In the genomic region with DNA sequence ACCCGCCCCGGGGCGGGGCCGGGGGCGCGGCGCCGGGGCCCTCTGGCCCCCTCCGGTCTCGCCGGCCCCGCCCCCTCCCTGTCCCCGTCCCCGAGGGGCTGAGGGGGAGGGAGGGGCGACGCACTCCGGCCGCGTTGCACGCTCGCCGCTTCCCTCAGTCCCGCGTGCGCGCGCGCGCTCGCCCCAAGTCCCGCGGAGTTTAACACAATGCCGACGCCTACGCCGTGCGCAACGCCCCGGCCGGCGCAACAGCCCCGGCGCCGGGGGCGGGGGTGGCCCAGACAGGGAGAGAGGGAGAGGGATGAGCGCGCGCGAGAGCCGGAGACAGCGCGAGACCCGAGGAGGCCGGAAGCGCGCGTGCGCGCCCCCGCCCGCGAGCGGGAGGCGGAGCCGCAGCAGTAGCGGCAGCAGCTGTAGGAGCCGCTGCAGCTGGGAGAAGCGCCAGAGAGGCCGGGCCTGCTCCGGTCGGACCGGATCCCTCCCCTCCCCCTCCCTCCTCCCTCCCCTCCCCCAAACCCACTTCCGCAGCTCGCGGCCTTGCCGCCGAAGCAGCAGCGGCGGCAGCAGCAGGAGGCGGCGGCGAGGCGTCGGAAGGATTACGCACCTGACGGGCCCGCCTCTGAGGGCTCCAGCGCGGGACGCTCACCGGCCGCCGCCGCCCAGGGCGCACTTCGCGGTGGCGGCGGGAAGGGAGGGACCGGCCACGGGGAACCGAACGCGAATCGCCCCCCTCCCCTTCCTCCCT, we compare ENCODE assay signal across 8 cellular contexts. TPM values are rescaled to one million over a fixed set of nuclear protein-coding genes. Genes with fewer than 3 reads are reported as not detected.
A peak's percentile ranks its signal among the peaks of the same experiment; 100 is the strongest.
DNase-seq lines count a peak whose midpoint lies in the region; ATAC-seq, FAIRE-seq and TF ChIP-seq lines count a peak whose summit lies in the region.

No MANE protein-coding gene starts in this region.

- H3K9me1 ChIP-seq in keratinocyte (ENCODE audit: control insufficient read depth, extremely low read depth, insufficient read depth, low read length) = peaks cover 2% of the 10 kb centered on the region

- no peak overlapping the region for H2AFZ ChIP-seq in keratinocyte (ENCODE audit: control insufficient read depth, low read length)

- H4K20me1 ChIP-seq in keratinocyte (ENCODE audit: control insufficient read depth, extremely low read depth, insufficient read depth, low read length) = no peaks in the 10 kb centered on the region

- H3K79me2 ChIP-seq in keratinocyte (ENCODE audit: control insufficient read depth, insufficient read depth, low read length) = peaks cover 64% of the 10 kb centered on the region

- peaks cover 29% of the 10 kb centered on the region for H3K4me1 ChIP-seq in keratinocyte (ENCODE audit: control insufficient read depth, extremely low read depth, insufficient read depth, low read length)

- peak overlapping the region; percentile 93 for H3K27ac ChIP-seq in keratinocyte (ENCODE audit: control insufficient read depth, insufficient read depth, low read length)

- ATAC-seq in GM19035 (IDR thresholded peaks at IDR 0.05; ENCODE audit: unreplicated experiment) = peak; percentile 71
- ATAC-seq in HG03342 (IDR thresholded peaks at IDR 0.05; ENCODE audit: unreplicated experiment) = peak; percentile 81
- peak; percentile 83 to 86 for ATAC-seq in activated CD4-positive, CD25-positive, alpha-beta regulatory T cell treated with anti-CD3 and anti-CD28 coated beads, Interleukin-2, amount 50 U/mL, for 24 hours

- FAIRE-seq in keratinocyte (lab: Jason Lieb, UNC) = no peak

- peak overlapping the region; percentile 95 for H3K9ac ChIP-seq in keratinocyte (ENCODE audit: control insufficient read depth, extremely low read depth, insufficient read depth, low read length)

- H3K9me3 ChIP-seq in keratinocyte (ENCODE audit: control insufficient read depth, low read depth, low read length) = no peaks in the 10 kb centered on the region

- H3K4me3 ChIP-seq in AG09309 (ENCODE audit: control insufficient read depth, low read depth, low read length) (peak overlapping the region; percentile 74), keratinocyte (ENCODE audit: control insufficient read depth in 2 of 3, extremely low read depth in 1 of 3, insufficient read depth in 2 of 3, low read depth in 1 of 3, low read length in 3 of 3) (peak overlapping the region; percentile 18 to 90 (median 88))

- no peaks in the 10 kb centered on the region for H3K36me3 ChIP-seq in keratinocyte (ENCODE audit: control insufficient read depth in 2 of 2, extremely low read depth in 1 of 2, insufficient read depth in 2 of 2, low read length in 2 of 2)

- no peak for TF ChIP-seq CTCF in AG09309 (IDR thresholded peaks at IDR 0.05; ENCODE audit: control insufficient read depth, insufficient read depth, low read depth, low read length, missing control alignments)
- TF ChIP-seq CTCF in keratinocyte (optimal IDR thresholded peaks at IDR 0.05 in 1 of 3, IDR thresholded peaks at IDR 0.05 in 1 of 3, conservative IDR thresholded peaks at IDR 0.05 in 1 of 3; ENCODE audit: extremely low read depth in 1 of 3, insufficient read depth in 2 of 3, low read length in 3 of 3) = no peak

- H3K4me2 ChIP-seq in keratinocyte (ENCODE audit: control insufficient read depth, extremely low read depth, insufficient read depth, low read depth, low read length) = peak overlapping the region; percentile 88

- DNase-seq in AG09309 (ENCODE audit: low read depth) (peak; percentile 94), NCI-H345 treated with DMSO at 0.1 percent for 48 hours (lab: John Stamatoyannopoulos, UW; ENCODE audit: unreplicated experiment) (peak; percentile 94), cerebellar cortex (ENCODE audit: low spot score) (peak; percentile 98), keratinocyte (ENCODE audit: low read depth, low spot score) (peak; percentile 72)
- DNase-seq in stimulated activated CD4-positive, alpha-beta T cell treated with anti-CD3 and anti-CD28 coated beads, Interleukin-12 subunit alpha, Interleukin-12 subunit beta, amount 100 ng/mL, for 48 hours (ENCODE audit: low read depth in 2 of 3, low spot score in 1 of 3) = peak; percentile 94 to 97 (median 96)

- no peaks in the 10 kb centered on the region for H3K27me3 ChIP-seq in keratinocyte (ENCODE audit: control insufficient read depth, extremely low read depth, insufficient read depth, low read length)

- dilution Hi-C loops in keratinocyte (cut with MboI; ENCODE audit: extremely low pct_ligation_motif_present, low sequenced_read_pairs) = no loop called here

RNA-seq across cellular contexts. Expression of a gene that starts 0.9 kb away (rescaled TPM):
- 9.4 to 11.9 TPM (median 10.9 TPM) in 3 replicates for polyA plus RNA-seq in keratinocyte
- polyA plus RNA-seq in keratinocyte (2011; ENCODE audit: low read depth) = 5.2 TPM
- polyA plus RNA-seq in keratinocyte (2011; cell fraction: cytosol; rRNA removed) = 7.6 and 10.9 TPM in 2 replicates
- 8.4 and 9.1 TPM in 2 replicates for polyA plus RNA-seq in keratinocyte (2011; cell fraction: nucleus; rRNA removed)
- 7.8 and 7.9 TPM in 2 replicates for polyA plus RNA-seq in keratinocyte (2012; ENCODE audit: low replicate concordance)
- 14.4 to 16.2 TPM (median 16.2 TPM) in 3 replicates for polyA minus RNA-seq in keratinocyte
- 7.1 TPM for polyA minus RNA-seq in keratinocyte (2011; cell fraction: cytosol; rRNA and poly(A)+ RNA removed)
- 5.1 and 7.9 TPM in 2 replicates for polyA minus RNA-seq in keratinocyte (2011; cell fraction: nucleus; rRNA and poly(A)+ RNA removed)

Comparison
In these comparisons a context has a peak if more than half of its experiments do, and no peak if none do; other contexts are left out.
1. Peak in every context shown above with its lines: DNase-seq, ATAC-seq, H3K4me3 ChIP-seq and H3K27ac ChIP-seq.